Comparison of ENCODE assay signal across 13 cellular contexts in genomic region chr13:91368676-91369425, GRCh38. TPM values are rescaled to one million over a fixed set of nuclear protein-coding genes. Genes with fewer than 3 reads are reported as not detected.
DNase-seq lines count a peak whose midpoint lies in the region; ATAC-seq, FAIRE-seq and TF ChIP-seq lines count a peak whose summit lies in the region.
"Had no signal": no experiment of that assay in that cellular context is flagged by ENCODE, and none has a peak within 500 bp of the region (broad histone marks: within the 10 kb centered on the region; RNA-seq: fewer than 3 reads in every experiment).

No MANE protein-coding gene starts in this region.

- no peaks in the 10 kb centered on the region for H3K9me3 ChIP-seq in astrocyte (ENCODE audit: insufficient read depth, low read depth, low read length)
- H3K9me3 ChIP-seq: sigmoid colon had no signal

- peak; percentile 33 for ATAC-seq in HG03520 (IDR thresholded peaks at IDR 0.05; ENCODE audit: unreplicated experiment)
- peak; percentile 87 for ATAC-seq in stimulated activated effector memory CD8-positive, alpha-beta T cell treated with anti-CD3 and anti-CD28 coated beads, Interleukin-12 subunit alpha, Interleukin-12 subunit beta, amount 100 ng/mL, for 72 hours

- H3K27me3 ChIP-seq in astrocyte (ENCODE audit: insufficient read depth, low read length): no peaks in the 10 kb centered on the region
- H3K27me3 ChIP-seq: sigmoid colon had no signal

- no peak overlapping the region for H3K27ac ChIP-seq in astrocyte (ENCODE audit: low read depth, low read length)
- H3K27ac ChIP-seq: sigmoid colon, WERI-Rb-1 had no signal

- FAIRE-seq in astrocyte (lab: Jason Lieb, UNC): no peak
- FAIRE-seq: D721Med, keratinocyte had no signal

- H3K27ac Mint-ChIP-seq in activated T-cell treated with anti-CD3 and anti-CD28 coated beads, Interleukin-2, amount 50 U/mL, for 24 hours: peak overlapping the region; percentile 78
- H3K27ac Mint-ChIP-seq in astrocyte (ENCODE audit: unreplicated experiment) (peak overlapping the region; percentile 60), nephron progenitor cell (no peak overlapping the region)
- H3K27ac Mint-ChIP-seq in stimulated activated effector memory CD8-positive, alpha-beta T cell treated with anti-CD3 and anti-CD28 coated beads, Interleukin-12 subunit alpha, Interleukin-12 subunit beta, amount 100 ng/mL, for 72 hours: no peak overlapping the region

- no peaks in the 10 kb centered on the region for H4K20me1 ChIP-seq in astrocyte (ENCODE audit: insufficient read depth, low read length)

- no peaks in the 10 kb centered on the region for H3K36me3 Mint-ChIP-seq in activated T-cell treated with anti-CD3 and anti-CD28 coated beads, Interleukin-2, amount 50 U/mL, for 24 hours (ENCODE audit: low read depth)
- H3K36me3 Mint-ChIP-seq in astrocyte (ENCODE audit: low read depth, unreplicated experiment) (peaks cover 2% of the 10 kb centered on the region), nephron progenitor cell (ENCODE audit: low read depth) (no peaks in the 10 kb centered on the region)
- no peaks in the 10 kb centered on the region for H3K36me3 Mint-ChIP-seq in stimulated activated effector memory CD8-positive, alpha-beta T cell treated with anti-CD3 and anti-CD28 coated beads, Interleukin-12 subunit alpha, Interleukin-12 subunit beta, amount 100 ng/mL, for 72 hours

- no peaks in the 10 kb centered on the region for H3K79me2 ChIP-seq in astrocyte (ENCODE audit: insufficient read depth, low read length)

- H3K4me1 ChIP-seq in astrocyte (ENCODE audit: insufficient read depth, low read length): peaks cover 12% of the 10 kb centered on the region
- H3K4me1 ChIP-seq: sigmoid colon had no signal

- H3K4me2 ChIP-seq in astrocyte (ENCODE audit: low read length): peak overlapping the region; percentile 36

- no peaks in the 10 kb centered on the region for H3K9me3 Mint-ChIP-seq in activated T-cell treated with anti-CD3 and anti-CD28 coated beads, Interleukin-2, amount 50 U/mL, for 24 hours
- no peaks in the 10 kb centered on the region for H3K9me3 Mint-ChIP-seq in astrocyte (ENCODE audit: unreplicated experiment)
- no peaks in the 10 kb centered on the region for H3K9me3 Mint-ChIP-seq in stimulated activated effector memory CD8-positive, alpha-beta T cell treated with anti-CD3 and anti-CD28 coated beads, Interleukin-12 subunit alpha, Interleukin-12 subunit beta, amount 100 ng/mL, for 72 hours
- no peaks in the 10 kb centered on the region for H3K9me3 Mint-ChIP-seq in nephron progenitor cell

- no peak for TF ChIP-seq CTCF in astrocyte (IDR thresholded peaks at IDR 0.05; ENCODE audit: insufficient read depth, low read depth, low read length)
- no peak for TF ChIP-seq CTCF in nephron progenitor cell (IDR thresholded peaks at IDR 0.05)
- no peak for TF ChIP-seq CTCF in GM13977 (IDR thresholded peaks at IDR 0.05; ENCODE audit: extremely low read depth, insufficient read depth, missing control alignments)

- no peak overlapping the region for H2AFZ ChIP-seq in astrocyte (ENCODE audit: low read depth, low read length)

- H3K36me3 ChIP-seq in astrocyte (ENCODE audit: insufficient read depth, low read length): no peaks in the 10 kb centered on the region
- H3K36me3 ChIP-seq: sigmoid colon, WERI-Rb-1 had no signal

- no peak overlapping the region for H3K9ac ChIP-seq in astrocyte (ENCODE audit: low read length)

- H3K4me3 ChIP-seq in astrocyte (ENCODE audit: insufficient read depth, low read depth, low read length): no peak overlapping the region
- H3K4me3 ChIP-seq: sigmoid colon had no signal

- peaks cover 5% of the 10 kb centered on the region for H3K27me3 Mint-ChIP-seq in activated T-cell treated with anti-CD3 and anti-CD28 coated beads, Interleukin-2, amount 50 U/mL, for 24 hours
- H3K27me3 Mint-ChIP-seq in astrocyte (ENCODE audit: low read depth, unreplicated experiment) (no peaks in the 10 kb centered on the region), nephron progenitor cell (ENCODE audit: low read depth, poor library complexity) (peaks cover 3% of the 10 kb centered on the region)

- in situ Hi-C loops in GM13977 (cut with MboI; ENCODE audit: low pct_unique_long_range_greater_than_20kb, low sequenced_read_pairs, unreplicated experiment): no loop called here

- peak overlapping the region; percentile 63 for H3K4me3 Mint-ChIP-seq in activated T-cell treated with anti-CD3 and anti-CD28 coated beads, Interleukin-2, amount 50 U/mL, for 24 hours
- H3K4me3 Mint-ChIP-seq in astrocyte (ENCODE audit: unreplicated experiment): no peak overlapping the region
- no peak overlapping the region for H3K4me3 Mint-ChIP-seq in stimulated activated effector memory CD8-positive, alpha-beta T cell treated with anti-CD3 and anti-CD28 coated beads, Interleukin-12 subunit alpha, Interleukin-12 subunit beta, amount 100 ng/mL, for 72 hours
- no peak overlapping the region for H3K4me3 Mint-ChIP-seq in nephron progenitor cell

- no peak for DNase-seq in activated T-cell treated with anti-CD3 and anti-CD28 coated beads, Interleukin-2, amount 50 U/mL, for 24 hours
- DNase-seq in activated T-cell treated with anti-CD3 and anti-CD28 coated beads, Interleukin-2, amount 50 U/mL, for 1 hour: no peak
- peak; percentile 39 for DNase-seq in astrocyte (ENCODE audit: low read depth)
- no peak for DNase-seq in stimulated activated effector memory CD8-positive, alpha-beta T cell treated with anti-CD3 and anti-CD28 coated beads, Interleukin-12 subunit alpha, Interleukin-12 subunit beta, amount 100 ng/mL, for 72 hours (ENCODE audit: low spot score in 2 of 2)
- DNase-seq in nephron progenitor cell: no peak
- no peak for DNase-seq in GM13977 (ENCODE audit: low spot score)
- no peak for DNase-seq in C1 segment of cervical spinal cord (lab: John Stamatoyannopoulos, UW)
- DNase-seq: NCI-H510A treated with DMSO at 0.1 percent for 48 hours, sigmoid colon, WERI-Rb-1 had no signal

- H3K4me1 Mint-ChIP-seq in activated T-cell treated with anti-CD3 and anti-CD28 coated beads, Interleukin-2, amount 50 U/mL, for 24 hours (ENCODE audit: low read depth): peaks cover 38% of the 10 kb centered on the region
- H3K4me1 Mint-ChIP-seq in astrocyte (ENCODE audit: low read depth, unreplicated experiment): peaks cover 25% of the 10 kb centered on the region
- H3K4me1 Mint-ChIP-seq in stimulated activated effector memory CD8-positive, alpha-beta T cell treated with anti-CD3 and anti-CD28 coated beads, Interleukin-12 subunit alpha, Interleukin-12 subunit beta, amount 100 ng/mL, for 72 hours: peaks cover 12% of the 10 kb centered on the region
- H3K4me1 Mint-ChIP-seq in nephron progenitor cell: peaks cover 5% of the 10 kb centered on the region

RNA-seq across cellular contexts. Expression of gene MIR17HG, which starts 21.4 kb away (rescaled TPM):
- total RNA-seq in astrocyte: 4.2 and 6.3 TPM in 2 replicates

RNA-seq across cellular contexts. Expression of gene GPC5, which starts 29.6 kb away (rescaled TPM):
- 0.67 and 1.1 TPM in 2 replicates for total RNA-seq in astrocyte

Comparison
In these comparisons a context has a peak if more than half of its experiments do, and no peak if none do; other contexts are left out.
1. H3K27ac Mint-ChIP-seq: peak in activated T-cell treated with anti-CD3 and anti-CD28 coated beads, Interleukin-2, amount 50 U/mL, for 24 hours (single experiment) and astrocyte (single experiment); none in stimulated activated effector memory CD8-positive, alpha-beta T cell treated with anti-CD3 and anti-CD28 coated beads, Interleukin-12 subunit alpha, Interleukin-12 subunit beta, amount 100 ng/mL, for 72 hours (single experiment) and nephron progenitor cell (single experiment).